ENCODE assay signal across 1 cellular context in genomic region chr19:52237771-52238400, GRCh38.
TF ChIP-seq lines count a peak whose summit lies in the region.

No MANE protein-coding gene starts in this region.

TF ChIP-seq in GM23338, 12 proteins besides CTCF, POLR2A, EP300 and RAD21 (continued from another document):
- TF ChIP-seq, protein P1, sequence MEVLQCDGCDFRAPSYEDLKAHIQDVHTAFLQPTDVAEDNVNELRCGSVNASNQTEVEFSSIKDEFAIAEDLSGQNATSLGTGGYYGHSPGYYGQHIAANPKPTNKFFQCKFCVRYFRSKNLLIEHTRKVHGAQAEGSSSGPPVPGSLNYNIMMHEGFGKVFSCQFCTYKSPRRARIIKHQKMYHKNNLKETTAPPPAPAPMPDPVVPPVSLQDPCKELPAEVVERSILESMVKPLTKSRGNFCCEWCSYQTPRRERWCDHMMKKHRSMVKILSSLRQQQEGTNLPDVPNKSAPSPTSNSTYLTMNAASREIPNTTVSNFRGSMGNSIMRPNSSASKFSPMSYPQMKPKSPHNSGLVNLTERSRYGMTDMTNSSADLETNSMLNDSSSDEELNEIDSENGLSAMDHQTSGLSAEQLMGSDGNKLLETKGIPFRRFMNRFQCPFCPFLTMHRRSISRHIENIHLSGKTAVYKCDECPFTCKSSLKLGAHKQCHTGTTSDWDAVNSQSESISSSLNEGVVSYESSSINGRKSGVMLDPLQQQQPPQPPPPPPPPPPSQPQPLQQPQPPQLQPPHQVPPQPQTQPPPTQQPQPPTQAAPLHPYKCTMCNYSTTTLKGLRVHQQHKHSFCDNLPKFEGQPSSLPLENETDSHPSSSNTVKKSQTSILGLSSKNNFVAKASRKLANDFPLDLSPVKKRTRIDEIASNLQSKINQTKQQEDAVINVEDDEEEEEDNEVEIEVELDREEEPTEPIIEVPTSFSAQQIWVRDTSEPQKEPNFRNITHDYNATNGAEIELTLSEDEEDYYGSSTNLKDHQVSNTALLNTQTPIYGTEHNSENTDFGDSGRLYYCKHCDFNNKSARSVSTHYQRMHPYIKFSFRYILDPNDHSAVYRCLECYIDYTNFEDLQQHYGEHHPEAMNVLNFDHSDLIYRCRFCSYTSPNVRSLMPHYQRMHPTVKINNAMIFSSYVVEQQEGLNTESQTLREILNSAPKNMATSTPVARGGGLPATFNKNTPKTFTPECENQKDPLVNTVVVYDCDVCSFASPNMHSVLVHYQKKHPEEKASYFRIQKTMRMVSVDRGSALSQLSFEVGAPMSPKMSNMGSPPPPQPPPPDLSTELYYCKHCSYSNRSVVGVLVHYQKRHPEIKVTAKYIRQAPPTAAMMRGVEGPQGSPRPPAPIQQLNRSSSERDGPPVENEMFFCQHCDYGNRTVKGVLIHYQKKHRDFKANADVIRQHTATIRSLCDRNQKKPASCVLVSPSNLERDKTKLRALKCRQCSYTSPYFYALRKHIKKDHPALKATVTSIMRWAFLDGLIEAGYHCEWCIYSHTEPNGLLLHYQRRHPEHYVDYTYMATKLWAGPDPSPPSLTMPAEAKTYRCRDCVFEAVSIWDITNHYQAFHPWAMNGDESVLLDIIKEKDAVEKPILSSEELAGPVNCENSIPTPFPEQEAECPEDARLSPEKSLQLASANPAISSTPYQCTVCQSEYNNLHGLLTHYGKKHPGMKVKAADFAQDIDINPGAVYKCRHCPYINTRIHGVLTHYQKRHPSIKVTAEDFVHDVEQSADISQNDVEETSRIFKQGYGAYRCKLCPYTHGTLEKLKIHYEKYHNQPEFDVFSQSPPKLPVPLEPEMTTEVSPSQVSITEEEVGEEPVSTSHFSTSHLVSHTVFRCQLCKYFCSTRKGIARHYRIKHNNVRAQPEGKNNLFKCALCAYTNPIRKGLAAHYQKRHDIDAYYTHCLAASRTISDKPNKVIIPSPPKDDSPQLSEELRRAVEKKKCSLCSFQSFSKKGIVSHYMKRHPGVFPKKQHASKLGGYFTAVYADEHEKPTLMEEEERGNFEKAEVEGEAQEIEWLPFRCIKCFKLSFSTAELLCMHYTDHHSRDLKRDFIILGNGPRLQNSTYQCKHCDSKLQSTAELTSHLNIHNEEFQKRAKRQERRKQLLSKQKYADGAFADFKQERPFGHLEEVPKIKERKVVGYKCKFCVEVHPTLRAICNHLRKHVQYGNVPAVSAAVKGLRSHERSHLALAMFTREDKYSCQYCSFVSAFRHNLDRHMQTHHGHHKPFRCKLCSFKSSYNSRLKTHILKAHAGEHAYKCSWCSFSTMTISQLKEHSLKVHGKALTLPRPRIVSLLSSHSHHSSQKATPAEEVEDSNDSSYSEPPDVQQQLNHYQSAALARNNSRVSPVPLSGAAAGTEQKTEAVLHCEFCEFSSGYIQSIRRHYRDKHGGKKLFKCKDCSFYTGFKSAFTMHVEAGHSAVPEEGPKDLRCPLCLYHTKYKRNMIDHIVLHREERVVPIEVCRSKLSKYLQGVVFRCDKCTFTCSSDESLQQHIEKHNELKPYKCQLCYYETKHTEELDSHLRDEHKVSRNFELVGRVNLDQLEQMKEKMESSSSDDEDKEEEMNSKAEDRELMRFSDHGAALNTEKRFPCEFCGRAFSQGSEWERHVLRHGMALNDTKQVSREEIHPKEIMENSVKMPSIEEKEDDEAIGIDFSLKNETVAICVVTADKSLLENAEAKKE (CRISPR knock-in tag; IDR thresholded peaks at IDR 0.05) = no peak
TF ChIP-seq in GM23338: peak in this region for 0.
